Comparison of ENCODE assay signal across 27 cellular contexts in genomic region chr9:75019022-75019421, GRCh38.
"Had no signal": no experiment of that assay in that cellular context is flagged by ENCODE, and none has a peak within 500 bp of the region (broad histone marks: within the 10 kb centered on the region; RNA-seq: fewer than 3 reads in every experiment).

No MANE protein-coding gene starts in this region.

- ATAC-seq: left colon, left ventricle myocardium superior, sciatic nerve had no signal

- H3K27me3 ChIP-seq: dorsolateral prefrontal cortex, esophagus squamous epithelium, right atrium auricular region, stomach, thyroid gland had no signal

- H3K4me1 ChIP-seq: prostate gland, right atrium auricular region had no signal

- H3K9me3 ChIP-seq: esophagus squamous epithelium, prostate gland, right atrium auricular region, stomach, thyroid gland had no signal

- H3K36me3 ChIP-seq: prostate gland, right atrium auricular region, thyroid gland had no signal

- H3K4me2 ChIP-seq: smooth muscle cell had no signal

- H3K9me3 Mint-ChIP-seq: immature natural killer cell, memory B cell, nephron had no signal

- H3K4me3 Mint-ChIP-seq: memory B cell, nephron had no signal

- H3K27ac ChIP-seq: dorsolateral prefrontal cortex, epithelial cell of prostate, prostate gland, right atrium auricular region, stomach, thyroid gland had no signal

- H3K27ac Mint-ChIP-seq: memory B cell, nephron had no signal

- H3K27me3 Mint-ChIP-seq: memory B cell had no signal

- FAIRE-seq: colon, frontal cortex had no signal

- H3K4me3 ChIP-seq: dorsolateral prefrontal cortex, esophagus squamous epithelium, lung, prostate gland, right atrium auricular region, smooth muscle cell, stomach, thyroid gland had no signal

- DNase-seq: dorsolateral prefrontal cortex; effector CD4-positive, alpha-beta T cell; esophagus squamous epithelium; hypothalamus; immature natural killer cell; islet precursor cell; kidney glomerular epithelial cell; left colon; left ventricle myocardium superior; nucleus accumbens; stimulated activated CD4-positive, alpha-beta T cell treated with anti-CD3 and anti-CD28 coated beads, Interleukin-12 subunit alpha, Interleukin-12 subunit beta, amount 100 ng/mL, for 4 hours; stimulated activated CD4-positive, alpha-beta T cell treated with anti-CD3 and anti-CD28 coated beads, Interleukin-1b, Interleukin-23, amount 100 ng/mL, for 48 hours; stimulated activated CD4-positive, alpha-beta T cell treated with anti-CD3 and anti-CD28 coated beads, Interleukin-4, amount 100 ng/mL, for 1 hour; stimulated activated CD8-positive, alpha-beta memory T cell treated with anti-CD3 and anti-CD28 coated beads, Interleukin-4, amount 100 ng/mL, for 48 hours; stimulated activated naive CD4-positive, alpha-beta T cell treated with Interleukin-2 at 50 U/mL for 16 hours; stomach had no signal
